ENCODE assay signal across 12 cellular contexts in the genomic region with DNA sequence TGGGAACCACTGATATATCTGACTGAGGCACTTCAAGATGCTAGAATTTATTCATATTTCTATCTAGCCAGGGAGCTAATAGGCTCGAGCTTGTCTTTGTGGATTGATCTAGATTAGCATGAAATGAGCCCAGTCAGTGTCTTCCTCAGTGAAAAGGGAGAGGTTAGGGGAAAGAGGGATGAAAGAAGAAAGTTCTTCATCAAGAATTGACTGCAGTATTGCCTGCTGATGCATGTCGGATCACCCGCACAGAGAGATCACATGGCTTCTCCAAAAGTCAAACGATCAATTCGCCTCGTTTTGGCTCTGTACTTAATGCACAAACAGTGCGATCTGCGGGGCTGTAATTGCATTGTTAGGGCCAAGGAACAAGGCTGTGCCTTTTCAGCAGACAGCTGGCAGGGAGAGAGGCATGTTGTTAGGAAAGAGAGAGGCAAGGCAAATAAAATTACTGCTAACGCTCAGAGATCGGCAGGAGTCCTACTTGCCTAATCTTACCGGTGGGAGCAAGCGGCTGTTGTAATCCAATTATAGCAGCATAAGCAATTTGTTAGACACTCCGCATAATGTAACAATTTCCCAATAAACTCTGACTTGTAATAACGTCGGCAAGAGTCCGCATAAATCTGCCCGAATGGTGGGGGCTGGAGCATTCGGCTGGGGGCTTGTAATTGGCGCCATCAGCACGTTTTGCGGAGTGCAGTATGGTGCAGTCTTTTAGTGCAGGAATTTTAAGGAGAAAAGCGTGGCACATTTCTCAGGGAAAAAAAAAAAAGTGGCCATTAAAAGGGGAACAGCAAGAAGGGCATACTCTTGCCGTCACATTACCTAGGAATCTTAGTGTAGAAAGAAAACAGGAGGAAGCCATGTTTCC.
DNase-seq lines count a peak whose midpoint lies in the region; ATAC-seq, FAIRE-seq and TF ChIP-seq lines count a peak whose summit lies in the region.
"Had no signal": no experiment of that assay in that cellular context is flagged by ENCODE, and none has a peak within 500 bp of the region (broad histone marks: within the 10 kb centered on the region; RNA-seq: fewer than 3 reads in every experiment).

No MANE protein-coding gene starts in this region.

- CTCF ChIA-PET in WTC11 (lab: Charles Lee), result interaction anchor here (0.8 to 6.5 kb wide), 5 partner anchors 9 to 194 kb away, joined by 3 to 47 read pairs (median 4); no protein-coding TSS in a partner anchor
- CTCF ChIA-PET in OCI-LY7 (lab: Charles Lee; ENCODE audit: unreplicated experiment), result no interaction called here

- POLR2A ChIA-PET in WTC11 (lab: Charles Lee) (no interaction called here), OCI-LY7 (lab: Charles Lee) (no interaction called here)

- H3K36me3 ChIP-seq in OCI-LY7 (ENCODE audit: insufficient read depth, low read length), result no peaks in the 10 kb centered on the region
- H3K36me3 ChIP-seq: ascending aorta, thoracic aorta had no signal

- H2AFZ ChIP-seq in OCI-LY7 (ENCODE audit: low read length), result no peak overlapping the region

- no peaks in the 10 kb centered on the region for H3K9me3 Mint-ChIP-seq in WTC11

- ATAC-seq in WTC11 (peak; percentile 71), left lobe of liver (peak; percentile 93), GM18498 (IDR thresholded peaks at IDR 0.05; ENCODE audit: unreplicated experiment) (no peak)

- no peaks in the 10 kb centered on the region; the same call in 1 of the 2 replicates for H4K20me1 ChIP-seq in OCI-LY7 (ENCODE audit: insufficient read depth, low read length)

- H3K4me3 ChIP-seq in OCI-LY7 (ENCODE audit: low read depth, low read length, poor library complexity, severe bottlenecking), result no peak overlapping the region
- H3K4me3 ChIP-seq: ascending aorta, BLaER1, thoracic aorta had no signal

- peak overlapping the region; percentile 63 for H3K4me3 Mint-ChIP-seq in WTC11

- no TSS peak for BruUV-seq in OCI-LY7 (replicated peaks; lab: Mats Ljungman, UMichigan)

- H3K9me3 ChIP-seq in OCI-LY7 (ENCODE audit: low read length), result no peaks in the 10 kb centered on the region
- H3K9me3 ChIP-seq: ascending aorta, BLaER1, thoracic aorta had no signal

- no peak overlapping the region for H3K27ac ChIP-seq in OCI-LY7 (ENCODE audit: low read depth, low read length, poor library complexity, severe bottlenecking)
- H3K27ac ChIP-seq: ascending aorta, BLaER1, thoracic aorta had no signal

- peak; percentile 21 for DNase-seq in AG20443 (ENCODE audit: low spot score)
- DNase-seq in NCI-H128 (lab: John Stamatoyannopoulos, UW; ENCODE audit: unreplicated experiment), result peak; percentile 9
- no peak for DNase-seq in WTC11 (ENCODE audit: low spot score)
- peak; percentile 69 for DNase-seq in left lobe of liver (ENCODE audit: low spot score)
- DNase-seq in H54 (ENCODE audit: insufficient read length, low spot score), result no peak
- DNase-seq in OCI-LY7 (ENCODE audit: low spot score), result no peak
- no peak for DNase-seq in activated gamma-delta T cell treated with Interleukin-2 at 50 U/mL for 16 hours
- DNase-seq: activated CD4-positive, alpha-beta T cell treated with anti-CD3 and anti-CD28 coated beads for 48 hours had no signal

- H3K4me1 Mint-ChIP-seq in WTC11, result peaks cover 59% of the 10 kb centered on the region

- H3K36me3 Mint-ChIP-seq in WTC11, result no peaks in the 10 kb centered on the region

- TF ChIP-seq POLR2A in H54 (IDR thresholded peaks at IDR 0.05; ENCODE audit: low read depth, low read length), result no peak

- H3K4me2 ChIP-seq in OCI-LY7 (ENCODE audit: low read length), result no peak overlapping the region
- H3K4me2 ChIP-seq: BLaER1 had no signal

- no peaks in the 10 kb centered on the region for H3K9me2 ChIP-seq in OCI-LY7 (ENCODE audit: insufficient read depth, low read length)

- intact Hi-C loops in OCI-LY7 (cut with micrococcal nuclease; ENCODE audit: unreplicated experiment), result no loop called here

- TF ChIP-seq CTCF in WTC11 (IDR thresholded peaks at IDR 0.05) (no peak), OCI-LY7 (conservative IDR thresholded peaks at IDR 0.05; ENCODE audit: low read length) (no peak)

- no peaks in the 10 kb centered on the region for H3K4me1 ChIP-seq in OCI-LY7 (ENCODE audit: insufficient read depth, low read length, poor library complexity, severe bottlenecking)
- H3K4me1 ChIP-seq: ascending aorta, BLaER1 had no signal

- peak overlapping the region; percentile 92 for H3K27ac Mint-ChIP-seq in WTC11

- no peak for FAIRE-seq in H54 (lab: Jason Lieb, UNC)

- no peaks in the 10 kb centered on the region for H3K79me2 ChIP-seq in OCI-LY7 (ENCODE audit: insufficient read depth, low read depth, low read length)

- no peaks in the 10 kb centered on the region for H3K27me3 Mint-ChIP-seq in WTC11 (ENCODE audit: low read depth)

TF ChIP-seq in WTC11, 78 proteins besides CTCF, POLR2A, EP300 and RAD21:
- TF ChIP-seq, protein P1, sequence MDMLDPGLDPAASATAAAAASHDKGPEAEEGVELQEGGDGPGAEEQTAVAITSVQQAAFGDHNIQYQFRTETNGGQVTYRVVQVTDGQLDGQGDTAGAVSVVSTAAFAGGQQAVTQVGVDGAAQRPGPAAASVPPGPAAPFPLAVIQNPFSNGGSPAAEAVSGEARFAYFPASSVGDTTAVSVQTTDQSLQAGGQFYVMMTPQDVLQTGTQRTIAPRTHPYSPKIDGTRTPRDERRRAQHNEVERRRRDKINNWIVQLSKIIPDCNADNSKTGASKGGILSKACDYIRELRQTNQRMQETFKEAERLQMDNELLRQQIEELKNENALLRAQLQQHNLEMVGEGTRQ (CRISPR knock-in tag; IDR thresholded peaks at IDR 0.05), result 0 out of 2 replicates have a peak, but pooled peaks have one; percentile 52
- TF ChIP-seq MYBL2 (CRISPR knock-in tag; IDR thresholded peaks at IDR 0.05), result no peak
TF ChIP-seq in WTC11: peak in this region for 1.

Comparison
In these comparisons a context has a peak if more than half of its experiments do, and no peak if none do; other contexts are left out.
1. DNase-seq: peak in AG20443 (single experiment), NCI-H128 (single experiment) and left lobe of liver (single experiment); none in WTC11 (single experiment), H54 (single experiment), OCI-LY7 (single experiment) and activated gamma-delta T cell treated with Interleukin-2 at 50 U/mL for 16 hours (single experiment).